ENCODE assay signal across 1 cellular context in genomic region chr4:182895791-182896292, GRCh38.
A peak's percentile ranks its signal among the peaks of the same experiment; 100 is the strongest.
TF ChIP-seq lines count a peak whose summit lies in the region.

No MANE protein-coding gene starts in this region.

TF ChIP-seq in HepG2, 621 proteins besides CTCF, POLR2A, EP300 and RAD21 (continued from another document and continues in another):
- TF ChIP-seq ZBTB44 (CRISPR knock-in tag; IDR thresholded peaks at IDR 0.05): 0 out of 2 replicates have a peak, but pooled peaks have one; percentile 58
- no peak for TF ChIP-seq ZNF30 (CRISPR knock-in tag; IDR thresholded peaks at IDR 0.05)
- peak; percentile 93 for TF ChIP-seq SALL1 (CRISPR knock-in tag; IDR thresholded peaks at IDR 0.05)
- no peak for TF ChIP-seq ZNF790 (CRISPR knock-in tag; IDR thresholded peaks at IDR 0.05; ENCODE audit: borderline replicate concordance)
- TF ChIP-seq NFIC (IDR thresholded peaks at IDR 0.05; ENCODE audit: low read length): peak; percentile 62; the same call in 1 of the 2 replicates
- peak; percentile 48 for TF ChIP-seq ASH2L (IDR thresholded peaks at IDR 0.05; ENCODE audit: insufficient read length, low read depth, low read length)
- TF ChIP-seq ZNF577 (CRISPR knock-in tag; IDR thresholded peaks at IDR 0.05; ENCODE audit: borderline replicate concordance, low read depth): no peak
- peak; percentile 65 for TF ChIP-seq SALL2 (CRISPR knock-in tag; IDR thresholded peaks at IDR 0.05)
- TF ChIP-seq CSRNP2 (CRISPR knock-in tag; conservative IDR thresholded peaks at IDR 0.05; ENCODE audit: low read depth): no peak
- peak; percentile 46; the same call in 1 of the 2 replicates for TF ChIP-seq ZSCAN21 (CRISPR knock-in tag; IDR thresholded peaks at IDR 0.05; ENCODE audit: borderline replicate concordance)
- TF ChIP-seq SRSF4 (IDR thresholded peaks at IDR 0.05; ENCODE audit: low read depth, low read length, poor library complexity, severe bottlenecking): no peak
- no peak; the same call in 1 of the 2 replicates for TF ChIP-seq ZNF737 (CRISPR knock-in tag; IDR thresholded peaks at IDR 0.05; ENCODE audit: borderline replicate concordance)
- TF ChIP-seq ZNF839 (CRISPR knock-in tag; IDR thresholded peaks at IDR 0.05; ENCODE audit: borderline replicate concordance): no peak
- TF ChIP-seq ZUFSP (CRISPR knock-in tag; IDR thresholded peaks at IDR 0.05; ENCODE audit: borderline replicate concordance): no peak
- TF ChIP-seq NAIF1 (CRISPR knock-in tag; IDR thresholded peaks at IDR 0.05; ENCODE audit: borderline replicate concordance): peak; percentile 76
- TF ChIP-seq ZNF724P (CRISPR knock-in tag; IDR thresholded peaks at IDR 0.05; ENCODE audit: borderline replicate concordance): peak; percentile 86; the same call in 1 of the 2 replicates
- TF ChIP-seq NRL (CRISPR knock-in tag; IDR thresholded peaks at IDR 0.05; ENCODE audit: borderline replicate concordance): peak; percentile 37; the same call in 1 of the 2 replicates
- no peak for TF ChIP-seq CEBPG (CRISPR knock-in tag; IDR thresholded peaks at IDR 0.05)
- TF ChIP-seq AGO2 (optimal IDR thresholded peaks at IDR 0.05; ENCODE audit: low read depth, low read length): no peak
- no peak for TF ChIP-seq ZC3H13 (CRISPR knock-in tag; IDR thresholded peaks at IDR 0.05)
- TF ChIP-seq U2AF1 (optimal IDR thresholded peaks at IDR 0.05; ENCODE audit: low read depth, low read length): no peak
- peak; percentile 90 for TF ChIP-seq ELF3 (CRISPR knock-in tag; IDR thresholded peaks at IDR 0.05)
- peak; percentile 86 for TF ChIP-seq ZNF441 (CRISPR knock-in tag; IDR thresholded peaks at IDR 0.05; ENCODE audit: borderline replicate concordance)
- no peak for TF ChIP-seq ATF3 (CRISPR knock-in tag; IDR thresholded peaks at IDR 0.05)
- TF ChIP-seq KLF16 (CRISPR knock-in tag; IDR thresholded peaks at IDR 0.05): peak in 1 of 2 experiments; percentile 91; a peak in 2 of 4 replicates
- TF ChIP-seq BRD4 (CRISPR knock-in tag; IDR thresholded peaks at IDR 0.05): no peak; the same call in 1 of the 2 replicates
- TF ChIP-seq JUNB (CRISPR knock-in tag; IDR thresholded peaks at IDR 0.05; ENCODE audit: borderline replicate concordance): peak; percentile 39; the same call in 1 of the 2 replicates
- TF ChIP-seq FOXK1 (CRISPR knock-in tag; IDR thresholded peaks at IDR 0.05; ENCODE audit: borderline replicate concordance, low read depth): peak; percentile 75; the same call in 1 of the 2 replicates
- TF ChIP-seq ZNF230 (CRISPR knock-in tag; IDR thresholded peaks at IDR 0.05): 0 out of 2 replicates have a peak, but pooled peaks have one; percentile 54
- TF ChIP-seq FOXO1 (CRISPR knock-in tag; IDR thresholded peaks at IDR 0.05): peak; percentile 40
- TF ChIP-seq HDAC6 (IDR thresholded peaks at IDR 0.05; ENCODE audit: low read depth, low read length): no peak
- TF ChIP-seq GMEB1 (CRISPR knock-in tag; IDR thresholded peaks at IDR 0.05; ENCODE audit: borderline replicate concordance): no peak
- peak; percentile 71; the same call in 1 of the 2 replicates for TF ChIP-seq MTA1 (CRISPR knock-in tag; IDR thresholded peaks at IDR 0.05; ENCODE audit: borderline replicate concordance)
- TF ChIP-seq KLF12 (CRISPR knock-in tag; IDR thresholded peaks at IDR 0.05; ENCODE audit: borderline replicate concordance): no peak
- no peak for TF ChIP-seq ZBTB40 (IDR thresholded peaks at IDR 0.05)
- TF ChIP-seq ZBTB40 (CRISPR knock-in tag; IDR thresholded peaks at IDR 0.05): peak; percentile 87; the same call in 1 of the 2 replicates
- TF ChIP-seq ZNF674 (CRISPR knock-in tag; IDR thresholded peaks at IDR 0.05; ENCODE audit: low read depth): no peak
- TF ChIP-seq EHMT2 (IDR thresholded peaks at IDR 0.05; ENCODE audit: borderline replicate concordance, low read depth, low read length): no peak
- TF ChIP-seq ZIK1 (CRISPR knock-in tag; IDR thresholded peaks at IDR 0.05; ENCODE audit: borderline replicate concordance, low read depth): no peak
- no peak for TF ChIP-seq NFRKB (IDR thresholded peaks at IDR 0.05)
- no peak for TF ChIP-seq CBX2 (IDR thresholded peaks at IDR 0.05; ENCODE audit: low read depth, low read length)
- 0 out of 2 replicates have a peak, but pooled peaks have one; percentile 26 for TF ChIP-seq CBX2 (CRISPR knock-in tag; IDR thresholded peaks at IDR 0.05; ENCODE audit: low read depth)
- peak; percentile 81 for TF ChIP-seq ARID3A (IDR thresholded peaks at IDR 0.05; ENCODE audit: low read depth, low read length)
- no peak for TF ChIP-seq ZNF850 (CRISPR knock-in tag; conservative IDR thresholded peaks at IDR 0.05)
- TF ChIP-seq ATRX (CRISPR knock-in tag; IDR thresholded peaks at IDR 0.05; ENCODE audit: borderline replicate concordance): no peak
- 0 out of 2 replicates have a peak, but pooled peaks have one; percentile 58 for TF ChIP-seq ZNF121 (CRISPR knock-in tag; IDR thresholded peaks at IDR 0.05)
- no peak for TF ChIP-seq HNRNPH1 (optimal IDR thresholded peaks at IDR 0.05; ENCODE audit: low read depth, low read length)
- 0 out of 2 replicates have a peak, but pooled peaks have one; percentile 24 for TF ChIP-seq FOXK2 (IDR thresholded peaks at IDR 0.05)
- peak; percentile 86 for TF ChIP-seq ZNF772 (CRISPR knock-in tag; IDR thresholded peaks at IDR 0.05)
- no peak for TF ChIP-seq DDIT3 (CRISPR knock-in tag; IDR thresholded peaks at IDR 0.05)
- TF ChIP-seq MXI1 (IDR thresholded peaks at IDR 0.05; ENCODE audit: borderline replicate concordance, low read depth, low read length): peak; percentile 90; the same call in 1 of the 3 replicates
